ENCODE assay signal across 7 cellular contexts in the genomic region with DNA sequence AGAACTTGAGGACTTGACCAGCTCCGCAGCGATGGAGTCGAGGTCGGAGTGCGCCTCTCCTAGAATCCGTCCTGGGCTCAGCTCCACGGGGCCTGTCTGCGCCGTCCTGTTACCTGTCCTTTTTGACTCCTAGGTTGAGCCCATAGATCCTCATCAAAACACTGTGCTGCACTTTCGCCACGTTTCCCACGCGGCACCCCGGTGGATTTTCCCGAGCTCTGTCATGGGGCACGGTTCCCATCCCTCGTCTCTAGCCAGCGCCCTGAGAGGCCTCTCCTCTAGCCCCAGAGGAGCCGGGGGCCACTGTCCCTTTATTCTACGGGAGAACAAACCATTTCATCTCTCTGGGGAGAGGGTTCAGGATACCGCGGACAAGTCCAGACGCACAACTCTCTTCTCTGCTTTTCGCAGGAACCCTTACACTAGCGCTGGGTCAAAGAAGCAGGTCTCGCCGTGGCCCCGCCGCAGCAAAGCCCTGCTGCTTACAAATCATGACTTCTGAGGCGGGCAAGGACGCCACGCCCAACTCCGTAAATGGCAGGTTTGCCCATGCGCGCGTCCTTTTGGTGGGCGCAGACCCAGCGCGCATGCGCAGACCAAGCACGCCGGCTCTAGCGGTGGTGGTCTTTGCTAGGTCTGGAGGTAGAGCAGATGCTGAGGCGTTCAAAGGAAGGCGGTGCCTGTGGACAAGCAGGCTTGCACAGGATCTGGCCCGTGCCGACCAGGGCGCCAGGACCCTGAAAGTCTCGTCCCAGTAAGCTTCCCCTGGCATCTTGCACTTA. TPM values are rescaled to one million over a fixed set of nuclear protein-coding genes. Genes with fewer than 3 reads are reported as not detected.
DNase-seq lines count a peak whose midpoint lies in the region; ATAC-seq and TF ChIP-seq lines count a peak whose summit lies in the region.

No MANE protein-coding gene starts in this region.

- peak overlapping the region; percentile 54 for H3K27ac ChIP-seq in muscle layer of colon (ENCODE audit: low read depth, low read length)

- ATAC-seq in GM18511 (IDR thresholded peaks at IDR 0.05; ENCODE audit: unreplicated experiment) = peak; percentile 96
- ATAC-seq in HG02885 (IDR thresholded peaks at IDR 0.05; ENCODE audit: poor library complexity, unreplicated experiment) = peak; percentile 97
- ATAC-seq in activated CD8-positive, alpha-beta T cell treated with anti-CD3 and anti-CD28 coated beads for 36 hours = peak; percentile 96
- peak; percentile 91 for ATAC-seq in effector memory CD8-positive, alpha-beta T cell (replicated peaks)
- peak; percentile 94 for ATAC-seq in stimulated activated memory B cell treated with anti-CD40 and anti-IgM and Interleukin-4, amounts not matched to agents 10 μg/mL and 1 μg/mL and 100 μg/mL, for 72 hours

- no peaks in the 10 kb centered on the region for H3K9me3 ChIP-seq in muscle layer of colon (ENCODE audit: low read length)

- H3K36me3 ChIP-seq in muscle layer of colon (ENCODE audit: insufficient read depth, low read length) = no peaks in the 10 kb centered on the region

- no peaks in the 10 kb centered on the region for H3K27me3 ChIP-seq in muscle layer of colon (ENCODE audit: control insufficient read depth in 1 of 2, insufficient read depth in 2 of 2, low read length in 2 of 2)

- H3K36me3 Mint-ChIP-seq in activated CD8-positive, alpha-beta T cell treated with anti-CD3 and anti-CD28 coated beads for 36 hours (ENCODE audit: low read depth) = no peaks in the 10 kb centered on the region
- H3K36me3 Mint-ChIP-seq in effector memory CD8-positive, alpha-beta T cell (ENCODE audit: insufficient read depth) = peaks cover 9% of the 10 kb centered on the region
- H3K36me3 Mint-ChIP-seq in stimulated activated memory B cell treated with anti-CD40 and anti-IgM and Interleukin-4, amounts not matched to agents 10 μg/mL and 1 μg/mL and 100 μg/mL, for 72 hours = no peaks in the 10 kb centered on the region

- peak overlapping the region; percentile 84 for H3K4me3 Mint-ChIP-seq in activated CD8-positive, alpha-beta T cell treated with anti-CD3 and anti-CD28 coated beads for 36 hours
- H3K4me3 Mint-ChIP-seq in effector memory CD8-positive, alpha-beta T cell = peak overlapping the region; percentile 85 to 86
- peak overlapping the region; percentile 92 for H3K4me3 Mint-ChIP-seq in stimulated activated memory B cell treated with anti-CD40 and anti-IgM and Interleukin-4, amounts not matched to agents 10 μg/mL and 1 μg/mL and 100 μg/mL, for 72 hours

- POLR2A ChIA-PET in activated CD8-positive, alpha-beta T cell treated with anti-CD3 and anti-CD28 coated beads for 36 hours (lab: Charles Lee) = no interaction called here

- no peaks in the 10 kb centered on the region for H3K9me3 Mint-ChIP-seq in activated CD8-positive, alpha-beta T cell treated with anti-CD3 and anti-CD28 coated beads for 36 hours
- H3K9me3 Mint-ChIP-seq in effector memory CD8-positive, alpha-beta T cell = no peaks in the 10 kb centered on the region
- H3K9me3 Mint-ChIP-seq in stimulated activated memory B cell treated with anti-CD40 and anti-IgM and Interleukin-4, amounts not matched to agents 10 μg/mL and 1 μg/mL and 100 μg/mL, for 72 hours = no peaks in the 10 kb centered on the region

- intact Hi-C loops in activated CD8-positive, alpha-beta T cell treated with anti-CD3 and anti-CD28 coated beads for 36 hours (cut with micrococcal nuclease) = loop anchor here (2.0 kb wide), 1 partner anchor 29 kb away; the partner anchor contains the start of gene LSM8

- CTCF ChIA-PET in activated CD8-positive, alpha-beta T cell treated with anti-CD3 and anti-CD28 coated beads for 36 hours (lab: Charles Lee) = interaction anchor here (1.3 kb wide), 1 partner anchor 18 kb away, joined by 5 read pairs; no protein-coding TSS in a partner anchor

- no peak for TF ChIP-seq CTCF in activated CD8-positive, alpha-beta T cell treated with anti-CD3 and anti-CD28 coated beads for 36 hours (IDR thresholded peaks at IDR 0.05)

- H3K4me1 ChIP-seq in muscle layer of colon (ENCODE audit: insufficient read depth, low read length) = no peaks in the 10 kb centered on the region

- H3K4me1 Mint-ChIP-seq in activated CD8-positive, alpha-beta T cell treated with anti-CD3 and anti-CD28 coated beads for 36 hours (ENCODE audit: low read depth) = peaks cover 10% of the 10 kb centered on the region
- H3K4me1 Mint-ChIP-seq in effector memory CD8-positive, alpha-beta T cell (ENCODE audit: low read depth in 2 of 2) = peaks cover 12 to 13% of the 10 kb centered on the region in 2 donors
- peaks cover 14% of the 10 kb centered on the region for H3K4me1 Mint-ChIP-seq in stimulated activated memory B cell treated with anti-CD40 and anti-IgM and Interleukin-4, amounts not matched to agents 10 μg/mL and 1 μg/mL and 100 μg/mL, for 72 hours

- DNase-seq in NCI-H446 (lab: John Stamatoyannopoulos, UW) = peak; percentile 52 to 90
- DNase-seq in activated CD8-positive, alpha-beta T cell treated with anti-CD3 and anti-CD28 coated beads for 36 hours = peak; percentile 89
- DNase-seq in effector memory CD8-positive, alpha-beta T cell = peak; percentile 65 to 70 (median 68)

- peak overlapping the region; percentile 75 to 86 for H3K4me3 ChIP-seq in muscle layer of colon (ENCODE audit: low read depth in 1 of 2, low read length in 2 of 2)

- H3K9ac ChIP-seq in muscle layer of colon (ENCODE audit: low read length) = peak overlapping the region; percentile 55

- peaks cover 6% of the 10 kb centered on the region for H3K27me3 Mint-ChIP-seq in activated CD8-positive, alpha-beta T cell treated with anti-CD3 and anti-CD28 coated beads for 36 hours
- H3K27me3 Mint-ChIP-seq in effector memory CD8-positive, alpha-beta T cell = peaks cover 0 to 6% of the 10 kb centered on the region in 2 donors
- H3K27me3 Mint-ChIP-seq in stimulated activated memory B cell treated with anti-CD40 and anti-IgM and Interleukin-4, amounts not matched to agents 10 μg/mL and 1 μg/mL and 100 μg/mL, for 72 hours = no peaks in the 10 kb centered on the region

- peak overlapping the region; percentile 83 for H3K27ac Mint-ChIP-seq in activated CD8-positive, alpha-beta T cell treated with anti-CD3 and anti-CD28 coated beads for 36 hours
- peak overlapping the region; percentile 77 to 83 for H3K27ac Mint-ChIP-seq in effector memory CD8-positive, alpha-beta T cell
- peak overlapping the region; percentile 93 for H3K27ac Mint-ChIP-seq in stimulated activated memory B cell treated with anti-CD40 and anti-IgM and Interleukin-4, amounts not matched to agents 10 μg/mL and 1 μg/mL and 100 μg/mL, for 72 hours

RNA-seq across cellular contexts. Expression of gene ANKRD7, which starts 10.3 kb away (rescaled TPM):
- 1 to 10 TPM; 1.2 to 1.4 TPM for total RNA-seq in activated CD8-positive, alpha-beta T cell treated with anti-CD3 and anti-CD28 coated beads for 36 hours

RNA-seq across cellular contexts. Expression of gene LSM8, which starts 30.3 kb away (rescaled TPM):
- total RNA-seq in activated CD8-positive, alpha-beta T cell treated with anti-CD3 and anti-CD28 coated beads for 36 hours = 10 to 100 TPM; 36.6 to 42.0 TPM

Comparison
In these comparisons a context has a peak if more than half of its experiments do, and no peak if none do; other contexts are left out.
1. Peak in every context shown above with its lines: DNase-seq, ATAC-seq, H3K4me3 ChIP-seq and H3K27ac ChIP-seq.